8 cellular contexts compared by ENCODE assay signal in the genomic region with DNA sequence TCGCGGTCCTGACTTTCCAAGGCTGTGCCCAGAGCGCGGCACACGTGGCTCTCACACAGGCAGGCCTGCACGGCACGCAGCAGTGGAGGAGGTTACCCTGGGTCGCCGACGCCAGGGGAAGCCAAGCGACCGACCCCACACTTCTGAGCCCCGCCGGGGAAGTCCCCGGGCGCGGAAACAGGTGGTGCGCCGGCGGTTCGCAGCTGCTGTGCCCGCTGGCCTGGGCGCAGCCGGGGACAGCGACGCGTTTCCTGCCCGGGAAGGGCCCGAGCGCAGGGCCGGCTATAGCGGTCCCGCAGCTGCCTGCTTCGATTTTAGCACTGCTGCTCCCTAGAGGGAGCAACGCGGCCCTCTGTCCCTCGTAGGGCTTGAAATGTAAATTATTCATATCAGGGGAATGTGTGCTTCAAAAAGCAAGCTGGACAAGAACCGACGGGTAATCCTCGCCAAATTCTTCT. TPM values are rescaled to one million over a fixed set of nuclear protein-coding genes. Genes with fewer than 3 reads are reported as not detected.
DNase-seq lines count a peak whose midpoint lies in the region; ATAC-seq and TF ChIP-seq lines count a peak whose summit lies in the region.
"Not testable (repeated sequence)": the region's sequence is repeated elsewhere in the genome, so short reads cannot be mapped to it uniquely, and the experiment has no call there.

No MANE protein-coding gene starts in this region.

- not testable (repeated sequence) for H3K9me3 Mint-ChIP-seq in natural killer cell treated with Interleukin-12 subunit alpha and Interleukin-12 subunit beta and Interleukin-15 and Interleukin-18, amount 100 ng/mL, for 72 hours

- H2AFZ ChIP-seq in DND-41 (ENCODE audit: low read depth, low read length), result not testable (repeated sequence)
- H2AFZ ChIP-seq in fibroblast of lung (ENCODE audit: low read length), result peak overlapping the region; percentile 57

- peak overlapping the region; percentile 82 for H3K4me3 Mint-ChIP-seq in natural killer cell treated with Interleukin-12 subunit alpha and Interleukin-12 subunit beta and Interleukin-15 and Interleukin-18, amount 100 ng/mL, for 72 hours

- H3K4me1 Mint-ChIP-seq in natural killer cell treated with Interleukin-12 subunit alpha and Interleukin-12 subunit beta and Interleukin-15 and Interleukin-18, amount 100 ng/mL, for 72 hours (ENCODE audit: low read depth in 2 of 2), result peaks cover 45 to 61% of the 10 kb centered on the region in 2 donors

- H3K27ac ChIP-seq in DND-41 (ENCODE audit: low read length) (peak overlapping the region; percentile 69), Peyer's patch (peak overlapping the region; percentile 33 to 70 (median 64))
- not testable (repeated sequence) for H3K27ac ChIP-seq in HUES48 (ENCODE audit: low read depth, low read length); fibroblast of lung (ENCODE audit: insufficient read depth, low read length)

- peak overlapping the region; percentile 58 for H3K4me2 ChIP-seq in DND-41 (ENCODE audit: insufficient read depth, low read length)
- H3K4me2 ChIP-seq in fibroblast of lung (ENCODE audit: extremely low read depth, insufficient read depth, low read length), result peak overlapping the region; percentile 25

- not testable (repeated sequence) for H3K36me3 ChIP-seq in DND-41 (ENCODE audit: insufficient read depth, low read length); HUES48 (ENCODE audit: control insufficient read depth, insufficient read depth, low read length); Peyer's patch; fibroblast of lung (ENCODE audit: control insufficient read depth, insufficient read depth, low read length)

- peak overlapping the region; percentile 86 to 93 for H3K27ac Mint-ChIP-seq in natural killer cell treated with Interleukin-12 subunit alpha and Interleukin-12 subunit beta and Interleukin-15 and Interleukin-18, amount 100 ng/mL, for 72 hours

- H4K20me1 ChIP-seq in DND-41 (ENCODE audit: insufficient read depth, low read length); fibroblast of lung (ENCODE audit: control insufficient read depth, extremely low read depth, insufficient read depth, low read length): not testable (repeated sequence)

- not testable (repeated sequence) for H3K9me3 ChIP-seq in DND-41 (ENCODE audit: insufficient read depth, low read length, severe bottlenecking); HUES48 (ENCODE audit: control insufficient read depth, insufficient read depth, low read length); Peyer's patch; fibroblast of lung (ENCODE audit: control insufficient read depth, insufficient read depth, low read depth, low read length)

- peak in 1 of 2 donors; percentile 20 for TF ChIP-seq POLR2A in Peyer's patch (IDR thresholded peaks at IDR 0.05)

- H3K4me3 ChIP-seq in DND-41 (ENCODE audit: low read depth in 1 of 2, low read length in 2 of 2) (peak overlapping the region in 1 of 2 experiments; percentile 38; a peak in 1 of 4 replicates), HUES48 (ENCODE audit: low read depth, low read length) (peak overlapping the region; percentile 50), Peyer's patch (peak overlapping the region in 3 of 4 donors; percentile 4 to 41 (median 37)), fibroblast of lung (replicated peaks in 1 of 4; ENCODE audit: control extremely low read depth in 1 of 4, insufficient read depth in 1 of 4, low read depth in 3 of 4, low read length in 4 of 4) (peak overlapping the region in 2 of 4 experiments; percentile 39 to 41)

- H3K9ac ChIP-seq in DND-41 (ENCODE audit: low read depth, low read length) (peak overlapping the region; percentile 37), HUES48 (ENCODE audit: low read depth, low read length) (peak overlapping the region; percentile 56; the same call in 1 of the 2 replicates)
- H3K9ac ChIP-seq in fibroblast of lung (ENCODE audit: insufficient read depth, low read length), result not testable (repeated sequence)

- H3K4me1 ChIP-seq in DND-41 (ENCODE audit: insufficient read depth, low read length), result peaks cover 85% of the 10 kb centered on the region
- H3K4me1 ChIP-seq in HUES48 (ENCODE audit: control insufficient read depth, insufficient read depth, low read length); fibroblast of lung (ENCODE audit: control insufficient read depth, extremely low read depth, insufficient read depth, low read length): not testable (repeated sequence)
- peaks cover 0 to 14% (median 3%) of the 10 kb centered on the region in 4 donors for H3K4me1 ChIP-seq in Peyer's patch

- not testable (repeated sequence) for H3K27me3 ChIP-seq in DND-41 (ENCODE audit: insufficient read depth, low read length, poor library complexity); HUES48 (ENCODE audit: control insufficient read depth, insufficient read depth, low read length); Peyer's patch; fibroblast of lung (ENCODE audit: control insufficient read depth, insufficient read depth, low read length)

- TF ChIP-seq CTCF in DND-41 (IDR thresholded peaks at IDR 0.05; ENCODE audit: borderline replicate concordance, extremely low read depth, low read length, poor library complexity, severe bottlenecking), result peak; percentile 39
- peak in 4 of 6 experiments; percentile 12 to 32 (median 24) for TF ChIP-seq CTCF in Peyer's patch (IDR thresholded peaks at IDR 0.05)
- peak; percentile 25 to 30 for TF ChIP-seq CTCF in fibroblast of lung (conservative IDR thresholded peaks at IDR 0.05 in 1 of 2, IDR thresholded peaks at IDR 0.05 in 1 of 2; ENCODE audit: low read depth in 1 of 2, low read length in 2 of 2)

- DNase-seq in DND-41, result peak; percentile 94
- peak; percentile 76 to 94 (median 83) for DNase-seq in Peyer's patch
- peak; percentile 82 to 87 for DNase-seq in activated T-cell treated with anti-CD3 and anti-CD28 coated beads, Interleukin-2, amount 50 U/mL, for 48 hours
- DNase-seq in fibroblast of lung (ENCODE audit: low read depth in 2 of 2), result peak; percentile 65 to 70
- DNase-seq in natural killer cell treated with Interleukin-12 subunit alpha and Interleukin-12 subunit beta and Interleukin-15 and Interleukin-18, amount 100 ng/mL, for 72 hours (ENCODE audit: low spot score), result peak; percentile 91
- peak; percentile 72 to 82 for DNase-seq in stimulated activated CD8-positive, alpha-beta memory T cell treated with anti-CD3 and anti-CD28 coated beads, Interleukin-7, amount 100 ng/mL, for 48 hours (ENCODE audit: extremely low read depth in 1 of 2, low read depth in 1 of 2)

- not testable (repeated sequence) for H3K79me2 ChIP-seq in DND-41 (ENCODE audit: insufficient read depth, low read length); fibroblast of lung (ENCODE audit: control insufficient read depth, insufficient read depth, low read length)

- not testable (repeated sequence) for H3K36me3 Mint-ChIP-seq in natural killer cell treated with Interleukin-12 subunit alpha and Interleukin-12 subunit beta and Interleukin-15 and Interleukin-18, amount 100 ng/mL, for 72 hours

- H3K27me3 Mint-ChIP-seq in natural killer cell treated with Interleukin-12 subunit alpha and Interleukin-12 subunit beta and Interleukin-15 and Interleukin-18, amount 100 ng/mL, for 72 hours, result not testable (repeated sequence)

- ATAC-seq in DND-41 (ENCODE audit: insufficient read depth, low read depth) (peak; percentile 94), GM21529 (IDR thresholded peaks at IDR 0.05; ENCODE audit: unreplicated experiment) (peak; percentile 88)
- ATAC-seq in natural killer cell treated with Interleukin-12 subunit alpha and Interleukin-12 subunit beta and Interleukin-15 and Interleukin-18, amount 100 ng/mL, for 72 hours, result peak; percentile 97 to 98

RNA-seq across cellular contexts. Expression of a gene that starts 46.6 kb away (rescaled TPM):
- total RNA-seq in Peyer's patch, result 10 to 100 TPM in 2 of 4 donors, 1 to 10 TPM in 2; 5.2 to 23.1 (median 9.8) TPM
- total RNA-seq in fibroblast of lung, result 6.2 and 7.3 TPM in 2 replicates
- 2.3 and 2.4 TPM in 2 replicates for polyA plus RNA-seq in fibroblast of lung
- 1.8 and 2.4 TPM in 2 replicates for polyA plus RNA-seq in fibroblast of lung (2012)
- polyA minus RNA-seq in fibroblast of lung (ENCODE audit: low replicate concordance), result 8.5 and 12.6 TPM in 2 replicates
- 1 to 10 TPM; 7.0 to 8.5 TPM for total RNA-seq in natural killer cell treated with Interleukin-12 subunit alpha and Interleukin-12 subunit beta and Interleukin-15 and Interleukin-18, amount 100 ng/mL, for 72 hours
